20 cellular contexts compared by ENCODE assay signal in genomic region chr4:17528526-17529165, GRCh38. TPM values are rescaled to one million over a fixed set of nuclear protein-coding genes. Genes with fewer than 3 reads are reported as not detected.
DNase-seq lines count a peak whose midpoint lies in the region; ATAC-seq lines count a peak whose summit lies in the region.
"Had no signal": no experiment of that assay in that cellular context is flagged by ENCODE, and none has a peak within 500 bp of the region (broad histone marks: within the 10 kb centered on the region; RNA-seq: fewer than 3 reads in every experiment).

No MANE protein-coding gene starts in this region.

- no peaks in the 10 kb centered on the region for H3K27me3 ChIP-seq in trophoblast cell (ENCODE audit: insufficient read depth, low read length)

- no peak overlapping the region for H3K14ac ChIP-seq in trophoblast cell (ENCODE audit: low read length)

- no peak overlapping the region for H3K4ac ChIP-seq in trophoblast cell (ENCODE audit: low read depth, low read length)

- no peak overlapping the region for H4K12ac ChIP-seq in trophoblast cell (ENCODE audit: low read depth, low read length)

- no peaks in the 10 kb centered on the region for H3K36me3 ChIP-seq in trophoblast cell (ENCODE audit: control insufficient read depth in 1 of 2, insufficient read depth in 2 of 2, low read length in 2 of 2)
- H3K36me3 ChIP-seq: HAP-1 had no signal

- no peaks in the 10 kb centered on the region for H3K79me2 ChIP-seq in trophoblast cell (ENCODE audit: control insufficient read depth, insufficient read depth, low read length, poor library complexity)

- H3K4me3 ChIP-seq in trophoblast cell (ENCODE audit: low read depth, low read length), result no peak overlapping the region
- H3K4me3 ChIP-seq: HAP-1 had no signal

- ATAC-seq in activated naive CD4-positive, alpha-beta T cell treated with anti-CD3 and anti-CD28 coated beads, Interleukin-2, amount 50 U/mL, for 72 hours, result no peak
- no peak for ATAC-seq in GM19351 (IDR thresholded peaks at IDR 0.05; ENCODE audit: unreplicated experiment)

- no peak overlapping the region for H3K23ac ChIP-seq in trophoblast cell (ENCODE audit: low read length)

- no peak overlapping the region for H4K91ac ChIP-seq in trophoblast cell (ENCODE audit: low read depth, low read length)

- no peaks in the 10 kb centered on the region for H3K9me3 ChIP-seq in trophoblast cell (ENCODE audit: insufficient read depth, low read depth, low read length)
- H3K9me3 ChIP-seq: HAP-1 had no signal

- DNase-seq in NCI-H82 (lab: John Stamatoyannopoulos, UW) (peak; percentile 65), myocyte (ENCODE audit: low read depth) (peak; percentile 64), trophoblast cell (peak; percentile 77 to 91), SK-N-DZ (ENCODE audit: low spot score) (no peak)
- DNase-seq in activated naive CD4-positive, alpha-beta T cell treated with anti-CD3 and anti-CD28 coated beads, Interleukin-2, amount 50 U/mL, for 72 hours (ENCODE audit: low spot score in 2 of 2), result no peak
- DNase-seq: C1 segment of cervical spinal cord; Calu3; CD4-positive, alpha-beta memory T cell; COR-L47; DMS53; DMS79 treated with DMSO at 0.1 percent for 48 hours; GF-D8; GOT3 had no signal

- no peak overlapping the region for H3K9ac ChIP-seq in trophoblast cell (ENCODE audit: low read length)

- no peaks in the 10 kb centered on the region for H3K79me1 ChIP-seq in trophoblast cell (ENCODE audit: low read length)

- H2BK12ac ChIP-seq in trophoblast cell (ENCODE audit: low read length), result no peak overlapping the region

- H3K36me3 Mint-ChIP-seq in activated naive CD4-positive, alpha-beta T cell treated with anti-CD3 and anti-CD28 coated beads, Interleukin-2, amount 50 U/mL, for 72 hours, result no peaks in the 10 kb centered on the region
- H3K36me3 Mint-ChIP-seq: CD4-positive, alpha-beta memory T cell had no signal

- H3K4me1 ChIP-seq in trophoblast cell (ENCODE audit: control insufficient read depth in 1 of 2, insufficient read depth in 2 of 2, low read length in 2 of 2), result no peaks in the 10 kb centered on the region
- H3K4me1 ChIP-seq: HAP-1 had no signal

- no peaks in the 10 kb centered on the region for H3K9me3 Mint-ChIP-seq in activated naive CD4-positive, alpha-beta T cell treated with anti-CD3 and anti-CD28 coated beads, Interleukin-2, amount 50 U/mL, for 72 hours
- H3K9me3 Mint-ChIP-seq: CD4-positive, alpha-beta memory T cell had no signal

- H3K27ac ChIP-seq in trophoblast cell (ENCODE audit: low read depth, low read length), result no peak overlapping the region

- WGBS in trophoblast cell (ENCODE audit: extremely low coverage, insufficient coverage, insufficient read length), result no CpG with 5 or more reads among the region's 10 CpGs

- H2AFZ ChIP-seq in trophoblast cell (ENCODE audit: insufficient read depth, low read length, poor library complexity), result no peak overlapping the region

- no peak overlapping the region for H3K27ac Mint-ChIP-seq in activated naive CD4-positive, alpha-beta T cell treated with anti-CD3 and anti-CD28 coated beads, Interleukin-2, amount 50 U/mL, for 72 hours

- no peak overlapping the region for H2AK5ac ChIP-seq in trophoblast cell (ENCODE audit: low read length)

- H3K4me2 ChIP-seq in trophoblast cell (ENCODE audit: low read length), result no peak overlapping the region

- H2BK5ac ChIP-seq in trophoblast cell (ENCODE audit: low read depth, low read length, poor library complexity), result no peak overlapping the region

- H2BK120ac ChIP-seq in trophoblast cell (ENCODE audit: insufficient read depth, low read length, poor library complexity), result no peak overlapping the region

- no peak overlapping the region for H4K8ac ChIP-seq in trophoblast cell (ENCODE audit: low read depth, low read length)

- H3K18ac ChIP-seq in trophoblast cell (ENCODE audit: low read length), result no peak overlapping the region

RNA-seq across cellular contexts. Expression of gene CLRN2, which starts 13.7 kb away (rescaled TPM):
- total RNA-seq in myocyte, result not detected in 2 replicates
- polyA plus RNA-seq in myocyte (2012), result not detected
- not detected in 2 replicates for polyA plus RNA-seq in trophoblast cell (2013)
- polyA plus RNA-seq in SK-N-DZ (2014; cell fraction: cytosol; rRNA removed), result not detected in 2 replicates
- not detected in 2 replicates for polyA plus RNA-seq in SK-N-DZ (2014; cell fraction: nucleus; rRNA removed)
- not detected for total RNA-seq in activated naive CD4-positive, alpha-beta T cell treated with anti-CD3 and anti-CD28 coated beads, Interleukin-2, amount 50 U/mL, for 72 hours
- total RNA-seq: A172; A673; Calu3; CD4-positive, alpha-beta memory T cell; Daoy; G401 had no signal
- polyA plus RNA-seq: BJ; CD4-positive, alpha-beta memory T cell had no signal

RNA-seq across cellular contexts. Expression of gene QDPR, which starts 16.8 kb away (rescaled TPM):
- 12.0 and 36.8 TPM in 2 replicates for total RNA-seq in myocyte
- 34.8 TPM for polyA plus RNA-seq in myocyte (2012)
- polyA plus RNA-seq in trophoblast cell (2013), result 20.0 and 20.7 TPM in 2 replicates
- polyA plus RNA-seq in SK-N-DZ (2014; cell fraction: cytosol; rRNA removed), result 22.9 and 27.3 TPM in 2 replicates
- polyA plus RNA-seq in SK-N-DZ (2014; cell fraction: nucleus; rRNA removed), result 14.6 and 22.2 TPM in 2 replicates
- 10 to 100 TPM; 14.8 to 32.2 TPM for total RNA-seq in activated naive CD4-positive, alpha-beta T cell treated with anti-CD3 and anti-CD28 coated beads, Interleukin-2, amount 50 U/mL, for 72 hours

RNA-seq across cellular contexts. Expression of gene LAP3, which starts 48.4 kb away (rescaled TPM):
- total RNA-seq in myocyte, result 49.5 and 59.0 TPM in 2 replicates
- polyA plus RNA-seq in myocyte (2012), result 36.3 TPM
- polyA plus RNA-seq in trophoblast cell (2013), result 46.7 and 47.5 TPM in 2 replicates
- polyA plus RNA-seq in SK-N-DZ (2014; cell fraction: cytosol; rRNA removed), result 61.4 and 63.7 TPM in 2 replicates
- polyA plus RNA-seq in SK-N-DZ (2014; cell fraction: nucleus; rRNA removed), result 31.5 and 31.8 TPM in 2 replicates
- 100 to 1,000 TPM; 115 to 159 TPM for total RNA-seq in activated naive CD4-positive, alpha-beta T cell treated with anti-CD3 and anti-CD28 coated beads, Interleukin-2, amount 50 U/mL, for 72 hours

Comparison
In these comparisons a context has a peak if more than half of its experiments do, and no peak if none do; other contexts are left out.
1. DNase-seq: peak in NCI-H82 (single experiment), myocyte (single experiment) and trophoblast cell (2 of 2); none in SK-N-DZ (single experiment) and activated naive CD4-positive, alpha-beta T cell treated with anti-CD3 and anti-CD28 coated beads, Interleukin-2, amount 50 U/mL, for 72 hours (0 of 2).